ENCODE assay signal across 19 cellular contexts in the genomic region with DNA sequence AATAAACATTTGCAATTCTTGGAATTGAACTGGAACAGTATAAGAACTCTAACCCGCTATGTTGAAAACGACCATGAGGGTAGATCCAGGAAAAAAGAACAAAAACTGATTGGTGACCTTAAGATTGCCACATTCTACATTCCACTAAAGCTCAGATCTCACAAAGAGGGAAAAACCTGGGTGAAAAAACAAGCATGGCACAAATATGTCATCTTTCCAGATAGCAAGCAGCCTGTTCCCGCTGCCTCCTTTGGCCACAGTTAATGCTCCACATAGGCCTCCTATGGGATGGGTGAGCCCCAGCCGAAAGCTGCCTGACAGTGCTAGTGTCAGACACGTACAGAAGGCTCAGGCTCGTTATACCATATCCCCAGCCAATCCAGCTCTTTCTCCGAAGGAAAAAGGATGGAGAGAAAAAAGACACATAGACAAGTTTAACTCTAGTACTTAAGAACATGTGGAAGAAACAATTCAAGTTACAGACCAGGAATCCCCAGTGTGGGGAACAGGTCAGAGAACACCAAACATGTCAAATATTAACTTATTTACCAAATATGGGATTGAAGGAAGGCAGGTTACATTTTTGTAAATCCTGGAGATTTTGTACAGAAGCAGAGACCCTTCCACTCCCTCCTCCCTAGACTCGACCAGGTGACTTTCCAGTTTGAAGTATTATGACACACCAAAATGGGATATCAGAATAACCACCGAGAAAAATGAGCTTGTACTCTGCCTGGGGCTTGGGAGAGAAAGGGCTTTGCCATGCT. TPM values are rescaled to one million over a fixed set of nuclear protein-coding genes. Genes with fewer than 3 reads are reported as not detected.
DNase-seq lines count a peak whose midpoint lies in the region; ATAC-seq and TF ChIP-seq lines count a peak whose summit lies in the region.
"Had no signal": no experiment of that assay in that cellular context is flagged by ENCODE, and none has a peak within 500 bp of the region (broad histone marks: within the 10 kb centered on the region; RNA-seq: fewer than 3 reads in every experiment).

No MANE protein-coding gene starts in this region.

- peaks cover 5% of the 10 kb centered on the region for H3K4me1 Mint-ChIP-seq in stimulated activated naive CD8-positive, alpha-beta T cell treated with anti-CD3 and anti-CD28 coated beads, Interleukin-15, amount 100 ng/mL, for 72 hours
- H3K4me1 Mint-ChIP-seq in activated naive CD8-positive, alpha-beta T cell treated with anti-CD3 and anti-CD28 coated beads for 36 hours = peaks cover 5% of the 10 kb centered on the region
- H3K4me1 Mint-ChIP-seq in mesothelial cell of epicardium = no peaks in the 10 kb centered on the region

- H3K4me1 ChIP-seq in subcutaneous abdominal adipose tissue (ENCODE audit: control insufficient read depth in 5 of 5, insufficient read depth in 5 of 5, low read length in 5 of 5) = peaks cover 0 to 9% (median 0%) of the 10 kb centered on the region in 5 donors
- H3K4me1 ChIP-seq: sigmoid colon, upper lobe of left lung had no signal

- no peak overlapping the region for H3K9ac ChIP-seq in subcutaneous abdominal adipose tissue (ENCODE audit: low read length in 5 of 5)
- H3K9ac ChIP-seq: KMS-11 had no signal

- peak overlapping the region; percentile 6 for H3K27ac ChIP-seq in subcutaneous abdominal adipose tissue (ENCODE audit: low read depth, low read length)
- H3K27ac ChIP-seq: KMS-11, sigmoid colon, upper lobe of left lung had no signal

- no peak overlapping the region for H3K4me3 Mint-ChIP-seq in stimulated activated naive CD8-positive, alpha-beta T cell treated with anti-CD3 and anti-CD28 coated beads, Interleukin-15, amount 100 ng/mL, for 72 hours
- H3K4me3 Mint-ChIP-seq in activated naive CD8-positive, alpha-beta T cell treated with anti-CD3 and anti-CD28 coated beads for 36 hours = no peak overlapping the region
- no peak overlapping the region for H3K4me3 Mint-ChIP-seq in mesothelial cell of epicardium
- H3K4me3 Mint-ChIP-seq: activated T-helper 1 cell treated with anti-CD3 and anti-CD28 coated beads, Interleukin-12 subunit alpha, Interleukin-12 subunit beta, Interleukin-2, Interleukin-4 antibody, amounts not matched to agents 30 ng/mL and 10 ng/mL and 1 ng/mL, durations not matched to agents 14 hours and 24 hours and 36 hours had no signal

- DNase-seq in stimulated activated naive CD8-positive, alpha-beta T cell treated with anti-CD3 and anti-CD28 coated beads, Interleukin-15, amount 100 ng/mL, for 72 hours = no peak
- no peak for DNase-seq in stimulated activated naive CD8-positive, alpha-beta T cell treated with anti-CD3 and anti-CD28 coated beads, Interleukin-15, Interleukin-2, amounts not matched to agents 100 U/mL and 50 U/mL, for 24 hours
- no peak for DNase-seq in activated naive CD8-positive, alpha-beta T cell treated with anti-CD3 and anti-CD28 coated beads for 36 hours
- DNase-seq in mesothelial cell of epicardium (ENCODE audit: low spot score in 2 of 2, unreplicated experiment in 2 of 2) (no peak), hippocampal formation (lab: John Stamatoyannopoulos, UW) (no peak), NCI-H187 treated with DMSO at 0.1 percent for 48 hours (lab: John Stamatoyannopoulos, UW) (no peak)
- DNase-seq: DMS153; head of caudate nucleus; mesendoderm; NCI-H1417 treated with DMSO at 0.1 percent for 48 hours; NCI-H446 treated with DMSO at 0.1 percent for 48 hours; sigmoid colon; stimulated activated CD4-positive, alpha-beta T cell treated with anti-CD3 and anti-CD28 coated beads, Interleukin-15, amount 100 ng/mL, for 24 hours; upper lobe of left lung had no signal

- no peaks in the 10 kb centered on the region for H3K9me3 Mint-ChIP-seq in stimulated activated naive CD8-positive, alpha-beta T cell treated with anti-CD3 and anti-CD28 coated beads, Interleukin-15, amount 100 ng/mL, for 72 hours
- H3K9me3 Mint-ChIP-seq in activated naive CD8-positive, alpha-beta T cell treated with anti-CD3 and anti-CD28 coated beads for 36 hours = no peaks in the 10 kb centered on the region
- H3K9me3 Mint-ChIP-seq in mesothelial cell of epicardium = no peaks in the 10 kb centered on the region
- H3K9me3 Mint-ChIP-seq: activated T-helper 1 cell treated with anti-CD3 and anti-CD28 coated beads, Interleukin-12 subunit alpha, Interleukin-12 subunit beta, Interleukin-2, Interleukin-4 antibody, amounts not matched to agents 30 ng/mL and 10 ng/mL and 1 ng/mL, durations not matched to agents 14 hours and 24 hours and 36 hours had no signal

- peaks cover 4% of the 10 kb centered on the region for H3K36me3 Mint-ChIP-seq in activated naive CD8-positive, alpha-beta T cell treated with anti-CD3 and anti-CD28 coated beads for 36 hours
- H3K36me3 Mint-ChIP-seq in mesothelial cell of epicardium = peaks cover 24% of the 10 kb centered on the region

- no peak for TF ChIP-seq CTCF in mesothelial cell of epicardium (IDR thresholded peaks at IDR 0.05; ENCODE audit: unreplicated experiment)

- ATAC-seq in stimulated activated naive CD8-positive, alpha-beta T cell treated with anti-CD3 and anti-CD28 coated beads, Interleukin-15, amount 100 ng/mL, for 72 hours = no peak
- ATAC-seq in stimulated activated naive CD8-positive, alpha-beta T cell treated with anti-CD3 and anti-CD28 coated beads, Interleukin-15, Interleukin-2, amounts not matched to agents 100 U/mL and 50 U/mL, for 24 hours = no peak
- no peak for ATAC-seq in GM21447 (IDR thresholded peaks at IDR 0.05; ENCODE audit: unreplicated experiment)

- no peaks in the 10 kb centered on the region for H3K9me3 ChIP-seq in subcutaneous abdominal adipose tissue (ENCODE audit: control insufficient read depth in 5 of 5, low read length in 5 of 5)
- H3K9me3 ChIP-seq: sigmoid colon, upper lobe of left lung had no signal

- no peak overlapping the region for H3K4me3 ChIP-seq in subcutaneous abdominal adipose tissue (ENCODE audit: low read depth in 1 of 5, low read length in 5 of 5)
- H3K4me3 ChIP-seq: sigmoid colon, upper lobe of left lung had no signal

- H3K27me3 ChIP-seq in subcutaneous abdominal adipose tissue (ENCODE audit: control insufficient read depth in 5 of 5, insufficient read depth in 4 of 5, low read length in 5 of 5) = no peaks in the 10 kb centered on the region
- H3K27me3 ChIP-seq: sigmoid colon, upper lobe of left lung had no signal

- peak overlapping the region; percentile 24 to 52 for H3K27ac Mint-ChIP-seq in stimulated activated naive CD8-positive, alpha-beta T cell treated with anti-CD3 and anti-CD28 coated beads, Interleukin-15, amount 100 ng/mL, for 72 hours
- peak overlapping the region; percentile 11 for H3K27ac Mint-ChIP-seq in activated naive CD8-positive, alpha-beta T cell treated with anti-CD3 and anti-CD28 coated beads for 36 hours
- peak overlapping the region; percentile 35 for H3K27ac Mint-ChIP-seq in mesothelial cell of epicardium
- H3K27ac Mint-ChIP-seq: activated T-helper 1 cell treated with anti-CD3 and anti-CD28 coated beads, Interleukin-12 subunit alpha, Interleukin-12 subunit beta, Interleukin-2, Interleukin-4 antibody, amounts not matched to agents 30 ng/mL and 10 ng/mL and 1 ng/mL, durations not matched to agents 14 hours and 24 hours and 36 hours had no signal

- H3K27me3 Mint-ChIP-seq in stimulated activated naive CD8-positive, alpha-beta T cell treated with anti-CD3 and anti-CD28 coated beads, Interleukin-15, amount 100 ng/mL, for 72 hours = no peaks in the 10 kb centered on the region
- H3K27me3 Mint-ChIP-seq in activated naive CD8-positive, alpha-beta T cell treated with anti-CD3 and anti-CD28 coated beads for 36 hours = no peaks in the 10 kb centered on the region
- no peaks in the 10 kb centered on the region for H3K27me3 Mint-ChIP-seq in mesothelial cell of epicardium (ENCODE audit: low read depth)
- H3K27me3 Mint-ChIP-seq: progenitor cell of endocrine pancreas had no signal

- peaks cover 22 to 96% (median 80%) of the 10 kb centered on the region in 5 donors for H3K36me3 ChIP-seq in subcutaneous abdominal adipose tissue (ENCODE audit: control insufficient read depth in 5 of 5, insufficient read depth in 5 of 5, low read length in 5 of 5)

RNA-seq across cellular contexts. Expression of a gene that starts 14.7 kb away (rescaled TPM):
- 10 to 100 TPM; 67.2 to 69.4 TPM for total RNA-seq in activated naive CD8-positive, alpha-beta T cell treated with anti-CD3 and anti-CD28 coated beads for 36 hours
- total RNA-seq in mesothelial cell of epicardium = 71.8 to 77.0 TPM (median 74.4 TPM) in 3 replicates

RNA-seq across cellular contexts. Expression of a gene that starts 20.6 kb away (rescaled TPM):
- 10 to 100 TPM; 10.5 to 10.9 TPM for total RNA-seq in activated naive CD8-positive, alpha-beta T cell treated with anti-CD3 and anti-CD28 coated beads for 36 hours
- total RNA-seq in mesothelial cell of epicardium = 47.1 to 50.5 TPM (median 49.0 TPM) in 3 replicates

RNA-seq across cellular contexts. Expression of a gene that starts 36.6 kb away (rescaled TPM):
- total RNA-seq in activated naive CD8-positive, alpha-beta T cell treated with anti-CD3 and anti-CD28 coated beads for 36 hours = 10 to 100 TPM; 24.5 to 27.3 TPM
- total RNA-seq in mesothelial cell of epicardium = 112 to 123 TPM (median 117 TPM) in 3 replicates
